Comparison of ENCODE assay signal across 1 cellular context in the genomic region with DNA sequence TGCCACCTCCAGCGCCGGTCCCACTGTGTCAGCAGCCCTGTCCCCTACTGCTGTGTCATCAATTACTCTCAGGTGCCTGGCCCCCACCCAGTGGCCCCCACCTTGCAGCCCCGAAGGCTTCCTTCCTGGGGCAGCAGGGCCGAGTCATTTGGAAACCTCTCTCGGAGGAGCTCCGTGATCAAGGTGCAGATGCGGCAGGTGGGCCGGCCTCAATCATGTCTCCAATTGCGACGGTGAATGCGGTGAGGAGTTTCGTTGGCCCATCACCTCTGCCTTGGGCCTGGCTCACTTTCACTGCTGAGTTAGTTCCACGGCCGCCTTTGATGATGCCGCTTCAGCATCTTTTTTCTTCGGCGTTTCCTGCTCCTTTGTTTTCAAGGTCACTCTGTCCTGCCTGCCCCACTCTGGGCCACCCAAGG.
TF ChIP-seq lines count a peak whose summit lies in the region.

No MANE protein-coding gene starts in this region.

TF ChIP-seq in GM23338, 12 proteins besides CTCF, POLR2A, EP300 and RAD21 (continued from another document):
- TF ChIP-seq, protein P1, sequence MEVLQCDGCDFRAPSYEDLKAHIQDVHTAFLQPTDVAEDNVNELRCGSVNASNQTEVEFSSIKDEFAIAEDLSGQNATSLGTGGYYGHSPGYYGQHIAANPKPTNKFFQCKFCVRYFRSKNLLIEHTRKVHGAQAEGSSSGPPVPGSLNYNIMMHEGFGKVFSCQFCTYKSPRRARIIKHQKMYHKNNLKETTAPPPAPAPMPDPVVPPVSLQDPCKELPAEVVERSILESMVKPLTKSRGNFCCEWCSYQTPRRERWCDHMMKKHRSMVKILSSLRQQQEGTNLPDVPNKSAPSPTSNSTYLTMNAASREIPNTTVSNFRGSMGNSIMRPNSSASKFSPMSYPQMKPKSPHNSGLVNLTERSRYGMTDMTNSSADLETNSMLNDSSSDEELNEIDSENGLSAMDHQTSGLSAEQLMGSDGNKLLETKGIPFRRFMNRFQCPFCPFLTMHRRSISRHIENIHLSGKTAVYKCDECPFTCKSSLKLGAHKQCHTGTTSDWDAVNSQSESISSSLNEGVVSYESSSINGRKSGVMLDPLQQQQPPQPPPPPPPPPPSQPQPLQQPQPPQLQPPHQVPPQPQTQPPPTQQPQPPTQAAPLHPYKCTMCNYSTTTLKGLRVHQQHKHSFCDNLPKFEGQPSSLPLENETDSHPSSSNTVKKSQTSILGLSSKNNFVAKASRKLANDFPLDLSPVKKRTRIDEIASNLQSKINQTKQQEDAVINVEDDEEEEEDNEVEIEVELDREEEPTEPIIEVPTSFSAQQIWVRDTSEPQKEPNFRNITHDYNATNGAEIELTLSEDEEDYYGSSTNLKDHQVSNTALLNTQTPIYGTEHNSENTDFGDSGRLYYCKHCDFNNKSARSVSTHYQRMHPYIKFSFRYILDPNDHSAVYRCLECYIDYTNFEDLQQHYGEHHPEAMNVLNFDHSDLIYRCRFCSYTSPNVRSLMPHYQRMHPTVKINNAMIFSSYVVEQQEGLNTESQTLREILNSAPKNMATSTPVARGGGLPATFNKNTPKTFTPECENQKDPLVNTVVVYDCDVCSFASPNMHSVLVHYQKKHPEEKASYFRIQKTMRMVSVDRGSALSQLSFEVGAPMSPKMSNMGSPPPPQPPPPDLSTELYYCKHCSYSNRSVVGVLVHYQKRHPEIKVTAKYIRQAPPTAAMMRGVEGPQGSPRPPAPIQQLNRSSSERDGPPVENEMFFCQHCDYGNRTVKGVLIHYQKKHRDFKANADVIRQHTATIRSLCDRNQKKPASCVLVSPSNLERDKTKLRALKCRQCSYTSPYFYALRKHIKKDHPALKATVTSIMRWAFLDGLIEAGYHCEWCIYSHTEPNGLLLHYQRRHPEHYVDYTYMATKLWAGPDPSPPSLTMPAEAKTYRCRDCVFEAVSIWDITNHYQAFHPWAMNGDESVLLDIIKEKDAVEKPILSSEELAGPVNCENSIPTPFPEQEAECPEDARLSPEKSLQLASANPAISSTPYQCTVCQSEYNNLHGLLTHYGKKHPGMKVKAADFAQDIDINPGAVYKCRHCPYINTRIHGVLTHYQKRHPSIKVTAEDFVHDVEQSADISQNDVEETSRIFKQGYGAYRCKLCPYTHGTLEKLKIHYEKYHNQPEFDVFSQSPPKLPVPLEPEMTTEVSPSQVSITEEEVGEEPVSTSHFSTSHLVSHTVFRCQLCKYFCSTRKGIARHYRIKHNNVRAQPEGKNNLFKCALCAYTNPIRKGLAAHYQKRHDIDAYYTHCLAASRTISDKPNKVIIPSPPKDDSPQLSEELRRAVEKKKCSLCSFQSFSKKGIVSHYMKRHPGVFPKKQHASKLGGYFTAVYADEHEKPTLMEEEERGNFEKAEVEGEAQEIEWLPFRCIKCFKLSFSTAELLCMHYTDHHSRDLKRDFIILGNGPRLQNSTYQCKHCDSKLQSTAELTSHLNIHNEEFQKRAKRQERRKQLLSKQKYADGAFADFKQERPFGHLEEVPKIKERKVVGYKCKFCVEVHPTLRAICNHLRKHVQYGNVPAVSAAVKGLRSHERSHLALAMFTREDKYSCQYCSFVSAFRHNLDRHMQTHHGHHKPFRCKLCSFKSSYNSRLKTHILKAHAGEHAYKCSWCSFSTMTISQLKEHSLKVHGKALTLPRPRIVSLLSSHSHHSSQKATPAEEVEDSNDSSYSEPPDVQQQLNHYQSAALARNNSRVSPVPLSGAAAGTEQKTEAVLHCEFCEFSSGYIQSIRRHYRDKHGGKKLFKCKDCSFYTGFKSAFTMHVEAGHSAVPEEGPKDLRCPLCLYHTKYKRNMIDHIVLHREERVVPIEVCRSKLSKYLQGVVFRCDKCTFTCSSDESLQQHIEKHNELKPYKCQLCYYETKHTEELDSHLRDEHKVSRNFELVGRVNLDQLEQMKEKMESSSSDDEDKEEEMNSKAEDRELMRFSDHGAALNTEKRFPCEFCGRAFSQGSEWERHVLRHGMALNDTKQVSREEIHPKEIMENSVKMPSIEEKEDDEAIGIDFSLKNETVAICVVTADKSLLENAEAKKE (CRISPR knock-in tag; IDR thresholded peaks at IDR 0.05) = no peak
